In the genomic region with DNA sequence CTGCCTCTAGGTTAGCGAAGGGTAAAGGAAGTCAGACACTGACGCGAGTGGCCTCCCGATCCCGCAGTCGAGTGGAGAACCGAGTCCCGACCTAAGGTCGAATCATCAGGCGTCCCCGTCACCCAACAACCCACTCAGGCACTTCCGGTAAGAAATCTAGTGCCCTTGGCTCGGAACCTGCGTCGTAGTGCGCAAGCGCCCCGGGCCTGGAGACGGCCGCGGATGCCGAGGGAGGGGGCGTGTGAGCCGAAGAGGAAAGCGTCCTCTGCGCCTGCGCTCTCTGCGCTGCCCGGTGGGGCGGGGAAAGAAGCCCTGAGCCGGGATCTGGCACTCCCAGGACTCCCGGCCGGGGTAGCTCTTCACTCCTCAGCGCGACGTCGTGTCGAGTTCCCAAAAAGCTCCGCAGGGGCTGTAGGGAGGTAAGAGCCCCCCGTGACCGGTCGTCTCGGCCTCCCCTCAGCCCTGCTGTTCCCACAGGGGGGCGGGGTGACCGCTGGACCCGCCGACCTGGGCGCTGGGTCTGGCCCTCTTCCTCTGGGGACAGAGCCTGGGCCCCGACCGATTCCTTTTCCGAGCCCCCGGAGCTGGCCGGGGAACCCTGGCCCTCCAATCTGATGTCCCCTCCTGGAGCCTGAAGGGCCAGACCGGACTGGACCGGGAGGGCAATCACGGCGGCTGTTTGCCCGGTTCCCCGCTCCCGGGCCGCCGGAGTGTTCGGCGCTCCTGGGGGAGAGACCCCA, we compare ENCODE assay signal across 1 cellular context.
TF ChIP-seq lines count a peak whose summit lies in the region.

A gene (plus strand): TSS at position 330 of the 740 bp plus-strand sequence. CDS start 26,084 bp downstream, outside the sequence.

TF ChIP-seq in SK-N-SH, 30 proteins besides CTCF, POLR2A, EP300 and RAD21 (continued from another document):
- TF ChIP-seq, protein P1, sequence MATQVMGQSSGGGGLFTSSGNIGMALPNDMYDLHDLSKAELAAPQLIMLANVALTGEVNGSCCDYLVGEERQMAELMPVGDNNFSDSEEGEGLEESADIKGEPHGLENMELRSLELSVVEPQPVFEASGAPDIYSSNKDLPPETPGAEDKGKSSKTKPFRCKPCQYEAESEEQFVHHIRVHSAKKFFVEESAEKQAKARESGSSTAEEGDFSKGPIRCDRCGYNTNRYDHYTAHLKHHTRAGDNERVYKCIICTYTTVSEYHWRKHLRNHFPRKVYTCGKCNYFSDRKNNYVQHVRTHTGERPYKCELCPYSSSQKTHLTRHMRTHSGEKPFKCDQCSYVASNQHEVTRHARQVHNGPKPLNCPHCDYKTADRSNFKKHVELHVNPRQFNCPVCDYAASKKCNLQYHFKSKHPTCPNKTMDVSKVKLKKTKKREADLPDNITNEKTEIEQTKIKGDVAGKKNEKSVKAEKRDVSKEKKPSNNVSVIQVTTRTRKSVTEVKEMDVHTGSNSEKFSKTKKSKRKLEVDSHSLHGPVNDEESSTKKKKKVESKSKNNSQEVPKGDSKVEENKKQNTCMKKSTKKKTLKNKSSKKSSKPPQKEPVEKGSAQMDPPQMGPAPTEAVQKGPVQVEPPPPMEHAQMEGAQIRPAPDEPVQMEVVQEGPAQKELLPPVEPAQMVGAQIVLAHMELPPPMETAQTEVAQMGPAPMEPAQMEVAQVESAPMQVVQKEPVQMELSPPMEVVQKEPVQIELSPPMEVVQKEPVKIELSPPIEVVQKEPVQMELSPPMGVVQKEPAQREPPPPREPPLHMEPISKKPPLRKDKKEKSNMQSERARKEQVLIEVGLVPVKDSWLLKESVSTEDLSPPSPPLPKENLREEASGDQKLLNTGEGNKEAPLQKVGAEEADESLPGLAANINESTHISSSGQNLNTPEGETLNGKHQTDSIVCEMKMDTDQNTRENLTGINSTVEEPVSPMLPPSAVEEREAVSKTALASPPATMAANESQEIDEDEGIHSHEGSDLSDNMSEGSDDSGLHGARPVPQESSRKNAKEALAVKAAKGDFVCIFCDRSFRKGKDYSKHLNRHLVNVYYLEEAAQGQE (IDR thresholded peaks at IDR 0.05; ENCODE audit: low read depth, low read length), result no peak
- TF ChIP-seq YY1 (IDR thresholded peaks at IDR 0.05; ENCODE audit: low read depth) (0 out of 2 replicates have a peak, but pooled peaks have one; percentile 21), ELF1 (IDR thresholded peaks at IDR 0.05) (peak; percentile 86), TCF12 (IDR thresholded peaks at IDR 0.05) (no peak), FOXM1 (IDR thresholded peaks at IDR 0.05; ENCODE audit: low read depth) (no peak), RCOR1 (IDR thresholded peaks at IDR 0.05; ENCODE audit: low read length) (no peak), TAF1 (IDR thresholded peaks at IDR 0.05; ENCODE audit: borderline replicate concordance, low read depth, low read length) (peak; percentile 67; the same call in 1 of the 2 replicates), RFX5 (IDR thresholded peaks at IDR 0.05; ENCODE audit: low read length) (no peak), JUND (IDR thresholded peaks at IDR 0.05) (no peak), TEAD4 (IDR thresholded peaks at IDR 0.05; ENCODE audit: borderline replicate concordance, insufficient read depth) (no peak), FOSL2 (IDR thresholded peaks at IDR 0.05; ENCODE audit: borderline replicate concordance, low read depth) (no peak), NRF1 (IDR thresholded peaks at IDR 0.05; ENCODE audit: low read depth, low read length) (peak; percentile 92), MEF2A (IDR thresholded peaks at IDR 0.05; ENCODE audit: borderline replicate concordance, low read depth) (no peak)
- TF ChIP-seq, protein P2, sequence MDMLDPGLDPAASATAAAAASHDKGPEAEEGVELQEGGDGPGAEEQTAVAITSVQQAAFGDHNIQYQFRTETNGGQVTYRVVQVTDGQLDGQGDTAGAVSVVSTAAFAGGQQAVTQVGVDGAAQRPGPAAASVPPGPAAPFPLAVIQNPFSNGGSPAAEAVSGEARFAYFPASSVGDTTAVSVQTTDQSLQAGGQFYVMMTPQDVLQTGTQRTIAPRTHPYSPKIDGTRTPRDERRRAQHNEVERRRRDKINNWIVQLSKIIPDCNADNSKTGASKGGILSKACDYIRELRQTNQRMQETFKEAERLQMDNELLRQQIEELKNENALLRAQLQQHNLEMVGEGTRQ (IDR thresholded peaks at IDR 0.05; ENCODE audit: borderline replicate concordance, low read depth, low read length), result no peak
- TF ChIP-seq, protein P3, sequence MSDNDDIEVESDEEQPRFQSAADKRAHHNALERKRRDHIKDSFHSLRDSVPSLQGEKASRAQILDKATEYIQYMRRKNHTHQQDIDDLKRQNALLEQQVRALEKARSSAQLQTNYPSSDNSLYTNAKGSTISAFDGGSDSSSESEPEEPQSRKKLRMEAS (IDR thresholded peaks at IDR 0.05; ENCODE audit: low read depth), result 0 out of 2 replicates have a peak, but pooled peaks have one; percentile 42
